Comparison of ENCODE assay signal across 17 cellular contexts in genomic region chr17:82201498-82201910, GRCh38. TPM values are rescaled to one million over a fixed set of nuclear protein-coding genes. Genes with fewer than 3 reads are reported as not detected.
A peak's percentile ranks its signal among the peaks of the same experiment; 100 is the strongest.
DNase-seq lines count a peak whose midpoint lies in the region; ATAC-seq, FAIRE-seq and TF ChIP-seq lines count a peak whose summit lies in the region.
"Had no signal": no experiment of that assay in that cellular context is flagged by ENCODE, and none has a peak within 500 bp of the region (broad histone marks: within the 10 kb centered on the region; RNA-seq: fewer than 3 reads in every experiment).

No MANE protein-coding gene starts in this region.

- peaks cover 50 to 58% of the 10 kb centered on the region in 2 experiments for H3K4me1 ChIP-seq in K562 (replicated peaks in 1 of 2; ENCODE audit: control insufficient read depth in 2 of 2, insufficient read depth in 2 of 2, low read length in 2 of 2)

- H3K9ac ChIP-seq in K562 (ENCODE audit: insufficient read depth in 1 of 2, low read depth in 2 of 2, low read length in 2 of 2), result peak overlapping the region; percentile 60 to 86; a peak in 3 of 4 replicates

- no peak overlapping the region for H3K27ac Mint-ChIP-seq in WTC11

- TF ChIP-seq POLR2A in K562 (conservative IDR thresholded peaks at IDR 0.05), result no peak

- H3K27ac ChIP-seq in K562 (ENCODE audit: extremely low read depth, low read depth, low read length), result peak overlapping the region; percentile 80
- H3K27ac ChIP-seq: C4-2B, SJSA1 had no signal

- FAIRE-seq in K562 (lab: Jason Lieb, UNC), result no peak
- FAIRE-seq: astrocyte, G401.6 had no signal

- H3K4me1 Mint-ChIP-seq in WTC11, result peaks cover 10% of the 10 kb centered on the region

- 93% methylated on average over 23 of the region's 23 CpGs for WGBS in K562 (ENCODE audit: insufficient coverage, low coverage, missing lambda C conversion rate)

- no peak for TF ChIP-seq RAD21 in K562 (CRISPR knock-in tag; conservative IDR thresholded peaks at IDR 0.05 in 1 of 2, IDR thresholded peaks at IDR 0.05 in 1 of 2)

- ATAC-seq in K562, result no peak
- ATAC-seq in WTC11, result no peak
- ATAC-seq in left lobe of liver, result no peak
- ATAC-seq: esophagus mucosa had no signal

- H3K4me3 ChIP-seq in K562, result no peak overlapping the region
- H3K4me3 ChIP-seq: SJSA1 had no signal

- intact Hi-C loops in K562 (cut with micrococcal nuclease), result no loop called here

- H3K27me3 Mint-ChIP-seq in WTC11 (ENCODE audit: low read depth), result peaks cover 3% of the 10 kb centered on the region; the same call in 1 of the 2 replicates

- peaks cover 8% of the 10 kb centered on the region for H3K9me1 ChIP-seq in K562 (ENCODE audit: control insufficient read depth, insufficient read depth, low read length)

- no peak overlapping the region for H3K4me3 Mint-ChIP-seq in WTC11

- peaks cover 10% of the 10 kb centered on the region; the same call in 1 of the 3 replicates for H3K79me2 ChIP-seq in K562 (ENCODE audit: control insufficient read depth, insufficient read depth, low read length)

- no peaks in the 10 kb centered on the region for H3K9me3 Mint-ChIP-seq in WTC11

- CTCF ChIA-PET in K562 (lab: Yijun Ruan, JAX; ENCODE audit: low intra/inter-chr PET ratio), result no interaction called here
- CTCF ChIA-PET in WTC11 (lab: Charles Lee), result interaction anchor here (1.3 to 1.6 kb wide), 2 partner anchors 35 to 171 kb away, joined by 4 to 6 read pairs; no protein-coding TSS in a partner anchor

- no peaks in the 10 kb centered on the region; the same call in 1 of the 2 replicates for H3K9me3 ChIP-seq in K562 (replicated peaks; ENCODE audit: control insufficient read depth, insufficient read depth, low read depth, low read length)
- H3K9me3 ChIP-seq: SJSA1 had no signal

- H3K27me3 ChIP-seq in K562 (ENCODE audit: control insufficient read depth in 2 of 2, insufficient read depth in 2 of 2, low read length in 2 of 2), result no peaks in the 10 kb centered on the region
- H3K27me3 ChIP-seq: SJSA1 had no signal

- POLR2A ChIA-PET in K562 (lab: Yijun Ruan, JAX) (interaction anchor here (0.6 to 1.9 kb wide), 7 partner anchors 10 to 535 kb away, joined by 3 to 11 read pairs (median 4); partner anchors contain the start of genes CCDC57 and FASN), WTC11 (lab: Charles Lee) (no interaction called here)

- BruUV-seq in K562 (replicated peaks; lab: Mats Ljungman, UMichigan), result no TSS peak

- no peaks in the 10 kb centered on the region for H4K20me1 ChIP-seq in K562 (replicated peaks; ENCODE audit: control insufficient read depth, insufficient read depth, low read length)

- no peak overlapping the region; the same call in 1 of the 2 replicates for H3K4me2 ChIP-seq in K562 (ENCODE audit: insufficient read depth, low read length)

- no peak for TF ChIP-seq EP300 in K562 (IDR thresholded peaks at IDR 0.05; ENCODE audit: low read length)

- peak in 4 of 6 experiments; percentile 13 to 54 (median 39) for DNase-seq in stimulated activated naive CD4-positive, alpha-beta T cell (lab: John Stamatoyannopoulos, UW)
- no peak for DNase-seq in stimulated activated naive CD4-positive, alpha-beta T cell treated with Interleukin-2 at 50 U/mL for 16 hours (lab: John Stamatoyannopoulos, UW)
- DNase-seq in Kasumi-1 (lab: John Stamatoyannopoulos, UW) (peak; percentile 24 to 40), K562 (ENCODE audit: extremely low read depth in 1 of 4, low spot score in 3 of 4) (no peak), WTC11 (ENCODE audit: low spot score) (no peak), left lobe of liver (ENCODE audit: low spot score) (no peak)
- no peak for DNase-seq in activated CD4-positive, CD25-positive, alpha-beta regulatory T cell (lab: John Stamatoyannopoulos, UW)
- DNase-seq: glutamatergic neuron, Karpas-422, midbrain, NCI-H1436, NCI-H446 had no signal

- TF ChIP-seq CTCF in K562 (IDR thresholded peaks at IDR 0.05 in 2 of 3, conservative IDR thresholded peaks at IDR 0.05 in 1 of 3; ENCODE audit: insufficient read depth in 2 of 3, low read depth in 1 of 3, low read length in 3 of 3), result no peak
- TF ChIP-seq CTCF in WTC11 (IDR thresholded peaks at IDR 0.05), result no peak

- in situ Hi-C loops in K562 (cut with MboI), result no loop called here

- H3K36me3 Mint-ChIP-seq in WTC11, result peaks cover 3% of the 10 kb centered on the region; the same call in 1 of the 2 replicates

- H2AFZ ChIP-seq in K562 (ENCODE audit: low read depth, low read length), result no peak overlapping the region

- peaks cover 34% of the 10 kb centered on the region; the same call in 2 of the 3 replicates for H3K36me3 ChIP-seq in K562 (ENCODE audit: control insufficient read depth, insufficient read depth, low read length)

TF ChIP-seq in K562, 482 proteins besides CTCF, POLR2A, EP300 and RAD21 (continues in another document):
- TF ChIP-seq ZNF133 (CRISPR knock-in tag; IDR thresholded peaks at IDR 0.05) (no peak), SMAD4 (CRISPR knock-in tag; conservative IDR thresholded peaks at IDR 0.05) (no peak), SOX6 (IDR thresholded peaks at IDR 0.05) (no peak)

TF ChIP-seq in WTC11, 78 proteins besides CTCF, POLR2A, EP300 and RAD21 (continues in another document):
- TF ChIP-seq ZNF219 (CRISPR knock-in tag; IDR thresholded peaks at IDR 0.05; ENCODE audit: borderline replicate concordance) (no peak), CBFB (CRISPR knock-in tag; IDR thresholded peaks at IDR 0.05; ENCODE audit: low read depth) (no peak), NR1H2 (CRISPR knock-in tag; IDR thresholded peaks at IDR 0.05) (no peak), RELA (CRISPR knock-in tag; IDR thresholded peaks at IDR 0.05; ENCODE audit: borderline replicate concordance) (no peak), ZMAT4 (CRISPR knock-in tag; IDR thresholded peaks at IDR 0.05) (no peak), GRHL2 (CRISPR knock-in tag; IDR thresholded peaks at IDR 0.05; ENCODE audit: insufficient replicate concordance, severe bottlenecking) (no peak), ZSCAN18 (CRISPR knock-in tag; IDR thresholded peaks at IDR 0.05) (no peak)

RNA-seq across cellular contexts. Expression of gene CCDC57, which starts 11.1 kb away (rescaled TPM):
- 238 and 466 TPM in 2 replicates for total RNA-seq in K562 (2011; cell fraction: chromatin; rRNA removed; ENCODE audit: low replicate concordance)
- 176 and 211 TPM in 2 replicates for total RNA-seq in K562 (2011; cell fraction: nucleolus; rRNA removed)
- 135 and 163 TPM in 2 replicates for total RNA-seq in K562 (2011; cell fraction: nucleoplasm; rRNA removed)
- total RNA-seq in K562 (2014; rRNA removed), result 13.6 and 19.0 TPM in 2 replicates
- total RNA-seq in K562 (2014; rRNA removed; fragmentation: Illumina TruSeq; extraction: Trizol), result 10.7 TPM in 2 replicates
- 17.1 and 18.1 TPM in 2 replicates for total RNA-seq in K562 (2015; rRNA removed; fragmentation: Illumina TruSeq; extraction: Trizol)
- total RNA-seq in K562 (2021), result 33.8 and 36.0 TPM in 2 replicates
- polyA plus RNA-seq in K562 (2011; rRNA removed), result 26.3 and 31.1 TPM in 2 replicates
- 15.4 and 18.8 TPM in 2 replicates for polyA plus RNA-seq in K562 (2011; cell fraction: cytosol; rRNA removed)
- polyA plus RNA-seq in K562 (2011; cell fraction: nucleus; rRNA removed), result 146 and 224 TPM in 2 replicates
- 20.1 and 38.4 TPM in 2 replicates for polyA plus RNA-seq in K562 (2012)
- 12.9 and 19.9 TPM in 2 replicates for polyA plus RNA-seq in K562 (2014; fragmentation: Illumina TruSeq; extraction: Trizol)
- 1 to 10 TPM in 1 of 2 experiments, under 1 TPM in 1; 0.83 to 1.1 TPM for polyA plus RNA-seq in K562 (2014; fragmentation: Nextera tagmentation; extraction: Ambion mirVana)
- 34.8 and 36.2 TPM in 2 replicates for polyA plus RNA-seq in K562 (2014; rRNA removed)
- 15.9 and 16.8 TPM in 2 replicates for polyA minus RNA-seq in K562 (2011; rRNA and poly(A)+ RNA removed)
- 12.2 and 13.1 TPM in 2 replicates for polyA minus RNA-seq in K562 (2011; cell fraction: cytosol; rRNA and poly(A)+ RNA removed)
- 47.4 and 49.1 TPM in 2 replicates for polyA minus RNA-seq in K562 (2011; cell fraction: nucleus; rRNA and poly(A)+ RNA removed)
- total RNA-seq in WTC11 (2021), result 15.1 to 20.0 TPM (median 16.9 TPM) in 3 replicates
- total RNA-seq in left lobe of liver, result 32.8 TPM

RNA-seq across cellular contexts. Expression of gene SLC16A3, which starts 27.3 kb away (rescaled TPM):
- 2.9 and 6.6 TPM in 2 replicates for total RNA-seq in K562 (2011; cell fraction: chromatin; rRNA removed; ENCODE audit: low replicate concordance)
- total RNA-seq in K562 (2011; cell fraction: nucleolus; rRNA removed), result 10.0 and 10.5 TPM in 2 replicates
- total RNA-seq in K562 (2011; cell fraction: nucleoplasm; rRNA removed), result 4.4 and 5.7 TPM in 2 replicates
- total RNA-seq in K562 (2014; rRNA removed), result 1.8 and 2.5 TPM in 2 replicates
- 0.11 and 0.13 TPM in 2 replicates for total RNA-seq in K562 (2014; rRNA removed; fragmentation: Illumina TruSeq; extraction: Trizol)
- total RNA-seq in K562 (2015; rRNA removed; fragmentation: Illumina TruSeq; extraction: Trizol), result 1.0 and 1.2 TPM in 2 replicates
- total RNA-seq in K562 (2021), result 2.9 and 5.4 TPM in 2 replicates
- polyA plus RNA-seq in K562 (2011; rRNA removed), result 3.7 and 8.3 TPM in 2 replicates
- 9.7 and 12.8 TPM in 2 replicates for polyA plus RNA-seq in K562 (2011; cell fraction: cytosol; rRNA removed)
- 9.1 and 10.2 TPM in 2 replicates for polyA plus RNA-seq in K562 (2011; cell fraction: nucleus; rRNA removed)
- 4.9 and 9.3 TPM in 2 replicates for polyA plus RNA-seq in K562 (2012)
- polyA plus RNA-seq in K562 (2014; fragmentation: Illumina TruSeq; extraction: Trizol), result 0.58 and 0.78 TPM in 2 replicates
- polyA plus RNA-seq in K562 (2014; fragmentation: Nextera tagmentation; extraction: Ambion mirVana), result not detected
- polyA plus RNA-seq in K562 (2014; rRNA removed), result 0.81 and 1.9 TPM in 2 replicates
- 2.9 and 3.7 TPM in 2 replicates for polyA minus RNA-seq in K562 (2011; rRNA and poly(A)+ RNA removed)
- polyA minus RNA-seq in K562 (2011; cell fraction: cytosol; rRNA and poly(A)+ RNA removed), result 7.0 and 15.5 TPM in 2 replicates
- polyA minus RNA-seq in K562 (2011; cell fraction: nucleus; rRNA and poly(A)+ RNA removed), result 4.8 and 6.9 TPM in 2 replicates
- 28.7 to 65.3 TPM (median 58.5 TPM) in 3 replicates for total RNA-seq in WTC11 (2021)
- total RNA-seq in left lobe of liver, result 6.9 TPM

Comparison
In these comparisons a context has a peak if more than half of its experiments do, and no peak if none do; other contexts are left out.
1. DNase-seq: peak in stimulated activated naive CD4-positive, alpha-beta T cell (4 of 6) and Kasumi-1 (2 of 2); none in stimulated activated naive CD4-positive, alpha-beta T cell treated with Interleukin-2 at 50 U/mL for 16 hours (single experiment), K562 (0 of 4), activated CD4-positive, CD25-positive, alpha-beta regulatory T cell (0 of 4), WTC11 (single experiment) and left lobe of liver (single experiment).